Comparison of ENCODE assay signal across 1 cellular context in genomic region chr9:92563701-92564100, GRCh38.
TF ChIP-seq lines count a peak whose summit lies in the region.

No MANE protein-coding gene starts in this region.

TF ChIP-seq in GM23338, 12 proteins besides CTCF, POLR2A, EP300 and RAD21 (continued from another document):
- TF ChIP-seq ZNF462 (CRISPR knock-in tag; IDR thresholded peaks at IDR 0.05): no peak
- TF ChIP-seq ETS1 (IDR thresholded peaks at IDR 0.05): no peak
- no peak for TF ChIP-seq JUNB (IDR thresholded peaks at IDR 0.05; ENCODE audit: unreplicated experiment)
- TF ChIP-seq CREB1 (CRISPR knock-in tag; IDR thresholded peaks at IDR 0.05; ENCODE audit: low read depth): no peak
- no peak for TF ChIP-seq EZH2 (IDR thresholded peaks at IDR 0.05; ENCODE audit: low read depth, unreplicated experiment)
- no peak for TF ChIP-seq STAT1 (IDR thresholded peaks at IDR 0.05; ENCODE audit: unreplicated experiment)
- no peak for TF ChIP-seq ZNF114 (CRISPR knock-in tag; IDR thresholded peaks at IDR 0.05)
- TF ChIP-seq EZH2phosphoT487 (IDR thresholded peaks at IDR 0.05; ENCODE audit: unreplicated experiment): no peak
